8 cellular contexts compared by ENCODE assay signal in genomic region chr10:6580279-6581029, GRCh38. TPM values are rescaled to one million over a fixed set of nuclear protein-coding genes. Genes with fewer than 3 reads are reported as not detected.
DNase-seq lines count a peak whose midpoint lies in the region; ATAC-seq and TF ChIP-seq lines count a peak whose summit lies in the region.

No MANE protein-coding gene starts in this region.

- intact Hi-C loops in activated CD4-positive, alpha-beta T cell treated with anti-CD3 and anti-CD28 coated beads, Interleukin-2, amount 10 ng/mL, durations not matched to agents 24 days and 14 days (cut with micrococcal nuclease), result loop anchor here (1.0 to 5.0 kb wide), 4 partner anchors 64 to 378 kb away; partner anchors contain the start of gene PFKFB3

- H3K27me3 ChIP-seq in Loucy (ENCODE audit: insufficient read depth, low read length, poor library complexity, severe bottlenecking), result no peaks in the 10 kb centered on the region

- TF ChIP-seq CTCF in Loucy (conservative IDR thresholded peaks at IDR 0.05; ENCODE audit: low read length), result no peak; the same call in 1 of the 2 replicates

- no peaks in the 10 kb centered on the region for H3K9me3 ChIP-seq in Loucy (ENCODE audit: insufficient read depth, low read depth, low read length)

- H3K9me2 ChIP-seq in Loucy (replicated peaks; ENCODE audit: low read depth, low read length), result no peaks in the 10 kb centered on the region

- H3K4me2 ChIP-seq in Loucy (ENCODE audit: low read depth, low read length, poor library complexity, severe bottlenecking), result peak overlapping the region; percentile 94

- peak overlapping the region; percentile 98 for H3K9ac ChIP-seq in Loucy (ENCODE audit: low read depth, low read length, poor library complexity, severe bottlenecking)

- peaks cover 96% of the 10 kb centered on the region for H3K79me2 ChIP-seq in Loucy (ENCODE audit: insufficient read depth, low read length)

- peak overlapping the region; percentile 29; the same call in 1 of the 2 replicates for H2AFZ ChIP-seq in Loucy (ENCODE audit: low read length)

- H3K27ac Mint-ChIP-seq in activated CD4-positive, alpha-beta T cell treated with anti-CD3 and anti-CD28 coated beads, Interleukin-2, amount 10 ng/mL, durations not matched to agents 24 days and 14 days, result peak overlapping the region; percentile 88

- H3K4me1 ChIP-seq in Loucy (ENCODE audit: insufficient read depth, low read length, poor library complexity, severe bottlenecking), result peaks cover 63% of the 10 kb centered on the region

- peaks cover 60% of the 10 kb centered on the region for H3K4me1 Mint-ChIP-seq in activated CD4-positive, alpha-beta T cell treated with anti-CD3 and anti-CD28 coated beads, Interleukin-2, amount 10 ng/mL, durations not matched to agents 24 days and 14 days

- H4K20me1 ChIP-seq in Loucy (ENCODE audit: insufficient read depth, low read length, poor library complexity, severe bottlenecking), result no peaks in the 10 kb centered on the region

- peak; percentile 99 for ATAC-seq in left lobe of liver

- peaks cover 44% of the 10 kb centered on the region for H3K36me3 Mint-ChIP-seq in activated CD4-positive, alpha-beta T cell treated with anti-CD3 and anti-CD28 coated beads, Interleukin-2, amount 10 ng/mL, durations not matched to agents 24 days and 14 days (ENCODE audit: low read depth)

- DNase-seq in GM04504 (ENCODE audit: low read depth) (peak; percentile 6), GOT3 (lab: John Stamatoyannopoulos, UW) (peak; percentile 25), dedifferentiated amniotic fluid mesenchymal stem cell (ENCODE audit: extremely low spot score) (peak; percentile 23), left lobe of liver (ENCODE audit: low spot score) (peak; percentile 77), NCI-H1092 treated with DMSO at 0.1 percent for 48 hours (lab: John Stamatoyannopoulos, UW) (no peak)
- DNase-seq in activated CD4-positive, alpha-beta T cell treated with anti-CD3 and anti-CD28 coated beads, Interleukin-2, amount 10 ng/mL, durations not matched to agents 24 days and 14 days, result peak; percentile 96
- peak; percentile 78 for DNase-seq in stimulated activated CD4-positive, alpha-beta T cell treated with anti-CD3 and anti-CD28 coated beads, Interleukin-2, amount 100 ng/mL, for 4 hours (ENCODE audit: low read depth)

- no peaks in the 10 kb centered on the region for H3K27me3 Mint-ChIP-seq in activated CD4-positive, alpha-beta T cell treated with anti-CD3 and anti-CD28 coated beads, Interleukin-2, amount 10 ng/mL, durations not matched to agents 24 days and 14 days

- H3K4me3 ChIP-seq in Loucy (ENCODE audit: low read length, poor library complexity, severe bottlenecking), result peak overlapping the region; percentile 85

- H3F3A ChIP-seq in Loucy (ENCODE audit: low read depth), result no peaks in the 10 kb centered on the region

- peaks cover 7% of the 10 kb centered on the region; the same call in 1 of the 2 replicates for H3K36me3 ChIP-seq in Loucy (ENCODE audit: insufficient read depth, low read length)

- H3K4me3 Mint-ChIP-seq in activated CD4-positive, alpha-beta T cell treated with anti-CD3 and anti-CD28 coated beads, Interleukin-2, amount 10 ng/mL, durations not matched to agents 24 days and 14 days, result peak overlapping the region; percentile 97

- no peaks in the 10 kb centered on the region for H3K9me3 Mint-ChIP-seq in activated CD4-positive, alpha-beta T cell treated with anti-CD3 and anti-CD28 coated beads, Interleukin-2, amount 10 ng/mL, durations not matched to agents 24 days and 14 days

RNA-seq across cellular contexts. Expression of gene PRKCQ, which starts 0.4 kb away (rescaled TPM):
- 36.0 TPM in 2 replicates for total RNA-seq in activated CD4-positive, alpha-beta T cell treated with anti-CD3 and anti-CD28 coated beads, Interleukin-2, amount 10 ng/mL, durations not matched to agents 24 days and 14 days
- total RNA-seq in left lobe of liver, result 0.20 TPM

Comparison
In these comparisons a context has a peak if more than half of its experiments do, and no peak if none do; other contexts are left out.
1. RNA of gene PRKCQ, which starts 0.4 kb away (total RNA-seq): 36.0 TPM in activated CD4-positive, alpha-beta T cell treated with anti-CD3 and anti-CD28 coated beads, Interleukin-2, amount 10 ng/mL, durations not matched to agents 24 days and 14 days; 0.20 TPM in left lobe of liver (single experiment); every median in the first group is over 10 times any median in the second.